Comparison of ENCODE assay signal across 9 cellular contexts in the genomic region with DNA sequence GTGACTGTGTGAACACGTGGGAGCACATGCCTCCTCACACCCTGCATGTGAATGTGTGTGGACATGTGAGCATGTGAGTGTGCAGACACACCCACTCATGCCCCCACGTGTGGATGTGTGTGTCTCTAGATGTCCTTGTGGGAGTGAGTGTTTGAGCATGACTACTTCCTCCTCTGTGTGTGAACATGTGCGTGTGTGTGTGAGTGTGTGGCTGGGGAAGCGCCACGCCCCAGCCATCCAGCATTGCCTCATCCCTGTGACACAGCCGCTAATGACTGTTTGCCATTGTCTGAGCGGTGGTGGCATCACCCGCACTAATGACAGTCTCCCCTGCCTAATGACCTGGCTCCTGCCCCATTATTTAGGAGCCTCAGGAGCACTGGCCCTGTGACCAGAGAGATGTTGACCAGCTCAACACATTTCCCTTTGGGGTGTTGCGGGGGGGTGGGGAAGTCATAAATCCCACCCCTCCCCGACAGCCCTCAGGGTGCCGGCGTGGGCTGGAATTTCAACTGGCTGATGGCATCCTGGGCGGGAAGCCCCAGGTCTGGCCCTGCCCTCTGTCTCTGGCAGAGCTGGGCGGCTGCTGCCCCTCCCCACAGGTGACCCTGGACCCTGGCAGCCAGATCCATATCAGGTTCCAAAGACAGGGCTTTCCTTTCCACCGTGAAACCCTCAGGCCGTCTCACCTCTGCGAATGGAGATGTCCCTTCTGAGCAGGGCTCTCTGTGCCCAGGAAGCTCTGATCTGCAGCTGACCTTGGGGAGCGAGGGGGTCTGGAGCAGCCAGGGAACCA. TPM values are rescaled to one million over a fixed set of nuclear protein-coding genes. Genes with fewer than 3 reads are reported as not detected.
A peak's percentile ranks its signal among the peaks of the same experiment; 100 is the strongest.
DNase-seq lines count a peak whose midpoint lies in the region; ATAC-seq, FAIRE-seq and TF ChIP-seq lines count a peak whose summit lies in the region.
"Had no signal": no experiment of that assay in that cellular context is flagged by ENCODE, and none has a peak within 500 bp of the region (broad histone marks: within the 10 kb centered on the region; RNA-seq: fewer than 3 reads in every experiment).

No MANE protein-coding gene starts in this region.

- TF ChIP-seq POLR2A in GM12878 (IDR thresholded peaks at IDR 0.05; ENCODE audit: low read depth, low read length) (no peak), suprapubic skin (IDR thresholded peaks at IDR 0.05) (no peak)

- POLR2A ChIA-PET in GM12878 (lab: Charles Lee): interaction anchor here (0.6 kb wide), 1 partner anchor 109 kb away, joined by 4 read pairs; no protein-coding TSS in a partner anchor

- WGBS in GM12878 (ENCODE audit: insufficient coverage, insufficient replicate concordance, low lambda C conversion rate, missing lambda C conversion rate): 20% methylated on average over 18 of the region's 18 CpGs
- 32% methylated on average over 16 of the region's 18 CpGs for WGBS in suprapubic skin

- no peak for TF ChIP-seq EP300 in GM12878 (IDR thresholded peaks at IDR 0.05; ENCODE audit: borderline replicate concordance in 1 of 2, control insufficient read depth in 1 of 2, low read depth in 2 of 2, low read length in 2 of 2)
- TF ChIP-seq EP300 in suprapubic skin (IDR thresholded peaks at IDR 0.05): no peak

- RAD21 ChIA-PET in GM12878 (lab: Charles Lee; ENCODE audit: unreplicated experiment): no interaction called here

- H3K9ac ChIP-seq in GM12878 (ENCODE audit: control insufficient read depth, insufficient read depth, low read length) (no peak overlapping the region), Karpas-422 (ENCODE audit: low read length) (no peak overlapping the region)

- FAIRE-seq in GM12878 (lab: Jason Lieb, UNC): no peak

- H3K79me2 ChIP-seq in GM12878 (ENCODE audit: control insufficient read depth, insufficient read depth, low read length) (no peaks in the 10 kb centered on the region), Karpas-422 (ENCODE audit: low read length) (no peaks in the 10 kb centered on the region)

- no peaks in the 10 kb centered on the region for H4K20me1 ChIP-seq in GM12878 (ENCODE audit: control insufficient read depth, insufficient read depth)
- H4K20me1 ChIP-seq in Karpas-422 (ENCODE audit: insufficient read depth, low read depth, low read length): no peaks in the 10 kb centered on the region

- DNase-seq in NCI-H82 (lab: John Stamatoyannopoulos, UW) (peak; percentile 36), NCI-H82 treated with DMSO at 0.1 percent for 48 hours (lab: John Stamatoyannopoulos, UW; ENCODE audit: unreplicated experiment) (no peak), NCI-H748 (lab: John Stamatoyannopoulos, UW; ENCODE audit: unreplicated experiment) (peak; percentile 84), GM12878 (ENCODE audit: low read depth, low spot score) (no peak), left lung (peak; percentile 79 to 84), suprapubic skin (ENCODE audit: low spot score in 2 of 2) (peak in 1 of 2 donors; percentile 90), middle frontal gyrus (ENCODE audit: extremely low spot score, low spot score) (no peak), Karpas-422 (no peak)

- peak; percentile 48 for ATAC-seq in GM12878
- peak; percentile 61 for ATAC-seq in left lung

- no peak overlapping the region for H3K27ac ChIP-seq in GM12878 (ENCODE audit: control insufficient read depth, insufficient read depth)
- H3K27ac ChIP-seq in left lung: peak overlapping the region in 1 of 2 donors; percentile 63
- peak overlapping the region; percentile 66 for H3K27ac ChIP-seq in suprapubic skin
- H3K27ac ChIP-seq in Karpas-422 (ENCODE audit: low read length): no peak overlapping the region

- intact Hi-C loops in GM12878 (cut with micrococcal nuclease; ENCODE audit: unreplicated experiment) (no loop called here), left lung (cut with DNase I) (no loop called here)

- no peak overlapping the region for H2AFZ ChIP-seq in GM12878 (ENCODE audit: control insufficient read depth, low read depth, low read length)
- H2AFZ ChIP-seq in Karpas-422 (ENCODE audit: low read length): no peak overlapping the region

- H3K36me3 ChIP-seq in GM12878 (ENCODE audit: control insufficient read depth in 2 of 2, insufficient read depth in 2 of 2, low read length in 1 of 2) (no peaks in the 10 kb centered on the region; a peak in 1 of 4 replicates), left lung (no peaks in the 10 kb centered on the region), suprapubic skin (no peaks in the 10 kb centered on the region), Karpas-422 (ENCODE audit: insufficient read depth, low read length) (no peaks in the 10 kb centered on the region)

- BruUV-seq in GM12878 (replicated peaks; lab: Mats Ljungman, UMichigan): no TSS peak

- H3K9me2 ChIP-seq in Karpas-422 (replicated peaks; ENCODE audit: insufficient read depth, low read length): no peaks in the 10 kb centered on the region

- no peak overlapping the region for H3K4me2 ChIP-seq in GM12878 (ENCODE audit: control insufficient read depth, insufficient read depth)
- H3K4me2 ChIP-seq in Karpas-422 (ENCODE audit: low read depth, low read length, poor library complexity, severe bottlenecking): no peak overlapping the region

- TF ChIP-seq CTCF in GM12878 (IDR thresholded peaks at IDR 0.05 in 2 of 3, conservative IDR thresholded peaks at IDR 0.05 in 1 of 3; ENCODE audit: control insufficient read depth in 2 of 3, extremely low read depth in 1 of 3, insufficient read depth in 1 of 3, low read depth in 3 of 3, low read length in 3 of 3) (no peak), left lung (IDR thresholded peaks at IDR 0.05) (no peak), suprapubic skin (IDR thresholded peaks at IDR 0.05) (no peak)

- H3K27me3 ChIP-seq in GM12878 (replicated peaks in 1 of 2; ENCODE audit: control insufficient read depth in 2 of 2, insufficient read depth in 2 of 2, low read length in 1 of 2): peaks cover 3% of the 10 kb centered on the region in 2 experiments; a peak in 2 of 4 replicates
- no peaks in the 10 kb centered on the region for H3K27me3 ChIP-seq in left lung
- H3K27me3 ChIP-seq in suprapubic skin: no peaks in the 10 kb centered on the region
- H3K27me3 ChIP-seq in Karpas-422 (ENCODE audit: low read length): no peaks in the 10 kb centered on the region

- H3K4me1 ChIP-seq in GM12878 (ENCODE audit: control insufficient read depth, insufficient read depth, low read length): no peaks in the 10 kb centered on the region
- peaks cover 9 to 54% of the 10 kb centered on the region in 2 donors for H3K4me1 ChIP-seq in left lung
- H3K4me1 ChIP-seq in suprapubic skin: peaks cover 77% of the 10 kb centered on the region
- no peaks in the 10 kb centered on the region for H3K4me1 ChIP-seq in Karpas-422 (ENCODE audit: low read length)

- in situ Hi-C loops in GM12878 (cut with MboI): no loop called here

- H3K9me3 ChIP-seq in GM12878 (replicated peaks; ENCODE audit: control insufficient read depth, insufficient read depth, low read length) (no peaks in the 10 kb centered on the region), left lung (no peaks in the 10 kb centered on the region), suprapubic skin (no peaks in the 10 kb centered on the region), Karpas-422 (ENCODE audit: low read length) (no peaks in the 10 kb centered on the region)

- CTCF ChIA-PET in GM12878 (lab: Yijun Ruan, JAX): no interaction called here

- SMC1A ChIA-PET in GM12878 (lab: Charles Lee; ENCODE audit: uncharacterized antibody, unreplicated experiment): no interaction called here

- H3K4me3 ChIP-seq in GM12878: no peak overlapping the region
- H3K4me3 ChIP-seq in left lung: no peak overlapping the region
- no peak overlapping the region for H3K4me3 ChIP-seq in suprapubic skin
- H3K4me3 ChIP-seq in Karpas-422 (ENCODE audit: low read length): no peak overlapping the region

- no peak for TF ChIP-seq RAD21 in GM12878 (IDR thresholded peaks at IDR 0.05; ENCODE audit: insufficient read depth, low read depth, low read length)

RNA-seq across cellular contexts. Expression of gene KRT80, which starts 11.5 kb away (rescaled TPM):
- total RNA-seq in GM12878 (2013; cell fraction: nucleolus; rRNA removed): not detected in 2 replicates
- not detected in 2 replicates for total RNA-seq in GM12878 (2014; rRNA removed)
- total RNA-seq in GM12878 (2014; rRNA removed; fragmentation: Illumina TruSeq; extraction: Trizol): not detected in 2 replicates
- 0.05 TPM in 1 of 2 replicates, not detected in the other for total RNA-seq in GM12878 (2021)
- not detected for polyA plus RNA-seq in GM12878 (2011; ENCODE audit: low read depth)
- polyA plus RNA-seq in GM12878 (2011; rRNA removed): 0.01 TPM in 1 of 2 replicates, not detected in the other
- 0.02 TPM in 1 of 2 replicates, not detected in the other for polyA plus RNA-seq in GM12878 (2011; cell fraction: cytosol; rRNA removed)
- 0.03 TPM in 1 of 2 replicates, not detected in the other for polyA plus RNA-seq in GM12878 (2011; cell fraction: nucleus; rRNA removed)
- polyA plus RNA-seq in GM12878 (2012): not detected in 2 replicates
- not detected in 2 replicates for polyA plus RNA-seq in GM12878 (2014; fragmentation: Illumina TruSeq; extraction: Trizol)
- polyA plus RNA-seq in GM12878 (2014; fragmentation: Nextera tagmentation; extraction: Ambion mirVana): not detected
- polyA plus RNA-seq in GM12878 (2014; rRNA removed): not detected in 2 replicates
- not detected for polyA plus RNA-seq in GM12878 (2016; fragmentation: Nextera tagmentation; extraction: Ambion mirVana)
- polyA minus RNA-seq in GM12878 (2011; rRNA and poly(A)+ RNA removed): not detected in 2 replicates
- polyA minus RNA-seq in GM12878 (2011; cell fraction: cytosol; rRNA and poly(A)+ RNA removed): 0.62 and 0.94 TPM in 2 replicates
- 0.12 and 0.19 TPM in 2 replicates for polyA minus RNA-seq in GM12878 (2011; cell fraction: nucleus; rRNA and poly(A)+ RNA removed)
- 10 to 100 TPM; 27.6 to 30.1 TPM for total RNA-seq in left lung
- 100 to 1,000 TPM in 3 of 4 donors, 10 to 100 TPM in 1; 78.6 to 293 (median 185) TPM for total RNA-seq in suprapubic skin
- not detected in 2 replicates for total RNA-seq in Karpas-422 (2014; rRNA removed; shearing (Covaris generic); ENCODE audit: low replicate concordance)
- total RNA-seq: T-helper 1 cell treated with Interleukin-12 subunit alpha and Interleukin-12 subunit beta and Interleukin-4 antibody, amounts not matched to agents 30 ng/mL and 1 ng/mL, for 36 hours had no signal

RNA-seq across cellular contexts. Expression of gene KRT7, which starts 29.7 kb away (rescaled TPM):
- total RNA-seq in GM12878 (2013; cell fraction: nucleolus; rRNA removed): 7.8 and 11.5 TPM in 2 replicates
- total RNA-seq in GM12878 (2014; rRNA removed) (3.1 and 3.4 TPM in 2 replicates), GM12878 (2014; rRNA removed; fragmentation: Illumina TruSeq; extraction: Trizol) (3.8 and 4.0 TPM in 2 replicates), GM12878 (2021) (6.6 and 7.6 TPM in 2 replicates), left lung (1,000 to 10,000 TPM; 1,945 to 1,968 TPM), suprapubic skin (100 to 1,000 TPM in 3 of 4 donors, 10 to 100 TPM in 1; 95.8 to 176 (median 123) TPM)
- polyA plus RNA-seq in GM12878 (2011; ENCODE audit: low read depth): 9.1 TPM
- polyA plus RNA-seq in GM12878 (2011; rRNA removed) (7.6 and 15.3 TPM in 2 replicates), GM12878 (2014; fragmentation: Illumina TruSeq; extraction: Trizol) (1.5 and 1.9 TPM in 2 replicates), GM12878 (2014; fragmentation: Nextera tagmentation; extraction: Ambion mirVana) (1 to 10 TPM in 1 of 2 experiments, under 1 TPM in 1; 0.90 to 4.6 TPM), GM12878 (2014; rRNA removed) (5.0 and 5.4 TPM in 2 replicates), GM12878 (2016; fragmentation: Nextera tagmentation; extraction: Ambion mirVana) (10 to 100 TPM; 17.8 to 18.7 TPM)
- polyA plus RNA-seq in GM12878 (2011; cell fraction: cytosol; rRNA removed): 12.4 and 16.6 TPM in 2 replicates
- polyA plus RNA-seq in GM12878 (2011; cell fraction: nucleus; rRNA removed): 10.1 and 10.9 TPM in 2 replicates
- polyA plus RNA-seq in GM12878 (2012): 4.5 and 7.9 TPM in 2 replicates
- polyA minus RNA-seq in GM12878 (2011; rRNA and poly(A)+ RNA removed): 1.7 and 5.4 TPM in 2 replicates
- 12.0 and 17.3 TPM in 2 replicates for polyA minus RNA-seq in GM12878 (2011; cell fraction: cytosol; rRNA and poly(A)+ RNA removed)
- 4.8 and 9.0 TPM in 2 replicates for polyA minus RNA-seq in GM12878 (2011; cell fraction: nucleus; rRNA and poly(A)+ RNA removed)
- not detected in 2 replicates for total RNA-seq in Karpas-422 (2014; rRNA removed; shearing (Covaris generic); ENCODE audit: low replicate concordance)

Comparison
In these comparisons a context has a peak if more than half of its experiments do, and no peak if none do; other contexts are left out.
1. DNase-seq: peak in NCI-H82 (single experiment), NCI-H748 (single experiment) and left lung (2 of 2); none in NCI-H82 treated with DMSO at 0.1 percent for 48 hours (single experiment), GM12878 (single experiment), middle frontal gyrus (single experiment) and Karpas-422 (single experiment).
2. RNA of gene KRT80, which starts 11.5 kb away (total RNA-seq): 78.6 to 293 TPM in suprapubic skin and 27.6 to 30.1 TPM in left lung; 0.05 TPM in GM12878 and not detected in Karpas-422; every median in the first group is over 10 times any median in the second.
3. RNA of gene KRT7, which starts 29.7 kb away (total RNA-seq): 1,945 to 1,968 TPM in left lung and 95.8 to 176 TPM in suprapubic skin; 3.1 to 11.5 TPM in GM12878 and not detected in Karpas-422; every median in the first group is over 4 times any median in the second.